Comparison of ENCODE assay signal across 1 cellular context in genomic region chr5:63022403-63022802, GRCh38.
TF ChIP-seq lines count a peak whose summit lies in the region.

No MANE protein-coding gene starts in this region.

TF ChIP-seq in GM12878, 131 proteins besides CTCF, POLR2A, EP300 and RAD21 (continued from another document):
- TF ChIP-seq NKRF (conservative IDR thresholded peaks at IDR 0.05), result no peak
